Comparison of ENCODE assay signal across 8 cellular contexts in genomic region chr6:11044712-11045167, GRCh38. TPM values are rescaled to one million over a fixed set of nuclear protein-coding genes. Genes with fewer than 3 reads are reported as not detected.
DNase-seq lines count a peak whose midpoint lies in the region; ATAC-seq, FAIRE-seq and TF ChIP-seq lines count a peak whose summit lies in the region.

No MANE protein-coding gene starts in this region.

- H3K36me3 Mint-ChIP-seq in natural killer cell treated with Interleukin-12 subunit alpha and Interleukin-12 subunit beta and Interleukin-15 and Interleukin-18, amount 100 ng/mL, for 72 hours: peaks cover 7% of the 10 kb centered on the region

- 0 out of 2 replicates have a peak, but pooled peaks cover 7% of the 10 kb centered on the region for H3K4me1 ChIP-seq in HUES48 (ENCODE audit: control insufficient read depth, insufficient read depth, low read length)

- no peak for ATAC-seq in natural killer cell treated with Interleukin-12 subunit alpha and Interleukin-12 subunit beta and Interleukin-15 and Interleukin-18, amount 100 ng/mL, for 72 hours
- ATAC-seq in HG03442 (IDR thresholded peaks at IDR 0.05; ENCODE audit: unreplicated experiment): no peak
- no peak for ATAC-seq in GM18873 (IDR thresholded peaks at IDR 0.05; ENCODE audit: low FRiP score, unreplicated experiment)

- H3K27me3 Mint-ChIP-seq in natural killer cell treated with Interleukin-12 subunit alpha and Interleukin-12 subunit beta and Interleukin-15 and Interleukin-18, amount 100 ng/mL, for 72 hours: peaks cover 43 to 60% of the 10 kb centered on the region in 2 donors

- TF ChIP-seq CTCF in AG04450 (IDR thresholded peaks at IDR 0.05; ENCODE audit: low read depth, low read length) (no peak), bronchial epithelial cell (IDR thresholded peaks at IDR 0.05; ENCODE audit: insufficient read depth, low read length, severe bottlenecking) (no peak)

- peak overlapping the region; percentile 59 for H3K4me3 ChIP-seq in AG04450 (ENCODE audit: low read depth, low read length)
- peak overlapping the region; percentile 65 for H3K4me3 ChIP-seq in HUES48 (ENCODE audit: low read depth, low read length)
- H3K4me3 ChIP-seq in bronchial epithelial cell (ENCODE audit: low read depth, low read length): peak overlapping the region; percentile 20

- no peak overlapping the region for H3K27ac Mint-ChIP-seq in natural killer cell treated with Interleukin-12 subunit alpha and Interleukin-12 subunit beta and Interleukin-15 and Interleukin-18, amount 100 ng/mL, for 72 hours

- H3K9ac ChIP-seq in HUES48 (ENCODE audit: low read depth, low read length): no peak overlapping the region

- POLR2A ChIA-PET in AG04450 (lab: Yijun Ruan, JAX): no interaction called here

- H3K36me3 ChIP-seq in HUES48 (ENCODE audit: control insufficient read depth, insufficient read depth, low read length): no peaks in the 10 kb centered on the region
- no peaks in the 10 kb centered on the region for H3K36me3 ChIP-seq in bronchial epithelial cell (ENCODE audit: control insufficient read depth, insufficient read depth, low read length)

- H3K27ac ChIP-seq in AG04450 (ENCODE audit: low read depth, low read length) (no peak overlapping the region), HUES48 (ENCODE audit: low read depth, low read length) (no peak overlapping the region)

- peak overlapping the region; percentile 72 for H3K4me3 Mint-ChIP-seq in natural killer cell treated with Interleukin-12 subunit alpha and Interleukin-12 subunit beta and Interleukin-15 and Interleukin-18, amount 100 ng/mL, for 72 hours

- no peaks in the 10 kb centered on the region for H3K9me3 Mint-ChIP-seq in natural killer cell treated with Interleukin-12 subunit alpha and Interleukin-12 subunit beta and Interleukin-15 and Interleukin-18, amount 100 ng/mL, for 72 hours

- DNase-seq in AG04450 (ENCODE audit: low read depth, low spot score) (no peak), bronchial epithelial cell (ENCODE audit: low read depth) (no peak), GM03348 (ENCODE audit: low spot score) (no peak), HTR-8/SVneo (ENCODE audit: insufficient read length, low spot score) (no peak)
- no peak for DNase-seq in natural killer cell treated with Interleukin-12 subunit alpha and Interleukin-12 subunit beta and Interleukin-15 and Interleukin-18, amount 100 ng/mL, for 72 hours (ENCODE audit: low spot score)

- CTCF ChIA-PET in AG04450 (lab: Charles Lee): interaction anchor here (0.9 to 2.3 kb wide), 2 partner anchors 56 to 90 kb away, joined by 4 to 10 read pairs; no protein-coding TSS in a partner anchor

- peaks cover 6 to 13% of the 10 kb centered on the region in 2 donors for H3K4me1 Mint-ChIP-seq in natural killer cell treated with Interleukin-12 subunit alpha and Interleukin-12 subunit beta and Interleukin-15 and Interleukin-18, amount 100 ng/mL, for 72 hours (ENCODE audit: low read depth in 2 of 2)

- FAIRE-seq in bronchial epithelial cell (lab: Jason Lieb, UNC): no peak
- FAIRE-seq in HTR-8/SVneo (lab: Jason Lieb, UNC): no peak

- H3K9me3 ChIP-seq in AG04450 (ENCODE audit: control insufficient read depth, insufficient read depth, low read length) (peaks cover 6% of the 10 kb centered on the region; the same call in 1 of the 2 replicates), HUES48 (ENCODE audit: control insufficient read depth, insufficient read depth, low read length) (no peaks in the 10 kb centered on the region)

- H3K27me3 ChIP-seq in AG04450 (ENCODE audit: control insufficient read depth, insufficient read depth, low read length) (peaks cover 28% of the 10 kb centered on the region), HUES48 (ENCODE audit: control insufficient read depth, insufficient read depth, low read length) (peaks cover 59% of the 10 kb centered on the region), bronchial epithelial cell (ENCODE audit: control insufficient read depth, insufficient read depth, low read length) (peaks cover 17% of the 10 kb centered on the region)

RNA-seq across cellular contexts. Expression of gene ELOVL2, which starts 0.6 kb away (rescaled TPM):
- 2.4 and 2.9 TPM in 2 replicates for polyA plus RNA-seq in AG04450 (2011; rRNA removed)
- polyA minus RNA-seq in AG04450 (2011; rRNA and poly(A)+ RNA removed): 1.3 and 1.6 TPM in 2 replicates
- total RNA-seq in bronchial epithelial cell: under 0.01 TPM in 1 of 2 replicates, not detected in the other
- not detected for total RNA-seq in natural killer cell treated with Interleukin-12 subunit alpha and Interleukin-12 subunit beta and Interleukin-15 and Interleukin-18, amount 100 ng/mL, for 72 hours

RNA-seq across cellular contexts. Expression of gene SMIM13, which starts 48.9 kb away (rescaled TPM):
- polyA plus RNA-seq in AG04450 (2011; rRNA removed): 8.0 and 9.0 TPM in 2 replicates
- 4.3 and 8.5 TPM in 2 replicates for polyA minus RNA-seq in AG04450 (2011; rRNA and poly(A)+ RNA removed)
- 16.4 and 17.1 TPM in 2 replicates for total RNA-seq in bronchial epithelial cell
- total RNA-seq in natural killer cell treated with Interleukin-12 subunit alpha and Interleukin-12 subunit beta and Interleukin-15 and Interleukin-18, amount 100 ng/mL, for 72 hours: 10 to 100 TPM; 14.2 to 16.0 TPM
